Comparison of ENCODE assay signal across 23 cellular contexts in genomic region chr1:198925575-198925974, GRCh38.
DNase-seq lines count a peak whose midpoint lies in the region; ATAC-seq, FAIRE-seq and TF ChIP-seq lines count a peak whose summit lies in the region.
"Had no signal": no experiment of that assay in that cellular context is flagged by ENCODE, and none has a peak within 500 bp of the region (broad histone marks: within the 10 kb centered on the region; RNA-seq: fewer than 3 reads in every experiment).

No MANE protein-coding gene starts in this region.

- peak overlapping the region; percentile 24 to 47 for H3K4me3 Mint-ChIP-seq in stimulated activated naive CD8-positive, alpha-beta T cell treated with anti-CD3 and anti-CD28 coated beads, Interleukin-15, amount 100 ng/mL, for 72 hours
- H3K4me3 Mint-ChIP-seq: central memory CD8-positive, alpha-beta T cell; nephron had no signal

- intact Hi-C loops in GM12878 (cut with micrococcal nuclease; ENCODE audit: unreplicated experiment) = no loop called here
- intact Hi-C loops in upper lobe of right lung (cut with DNase I) = no loop called here

- no peak for TF ChIP-seq EP300 in GM12878 (IDR thresholded peaks at IDR 0.05; ENCODE audit: borderline replicate concordance in 1 of 2, control insufficient read depth in 1 of 2, low read depth in 2 of 2, low read length in 2 of 2)

- peaks cover 38% of the 10 kb centered on the region for H3K79me2 ChIP-seq in GM12878 (ENCODE audit: control insufficient read depth, insufficient read depth, low read length)

- H3K9me3 Mint-ChIP-seq in stimulated activated naive CD8-positive, alpha-beta T cell treated with anti-CD3 and anti-CD28 coated beads, Interleukin-15, amount 100 ng/mL, for 72 hours = no peaks in the 10 kb centered on the region
- H3K9me3 Mint-ChIP-seq: central memory CD8-positive, alpha-beta T cell; nephron had no signal

- no peak for TF ChIP-seq CTCF in GM12878 (IDR thresholded peaks at IDR 0.05 in 2 of 3, conservative IDR thresholded peaks at IDR 0.05 in 1 of 3; ENCODE audit: control insufficient read depth in 2 of 3, extremely low read depth in 1 of 3, insufficient read depth in 1 of 3, low read depth in 3 of 3, low read length in 3 of 3)
- no peak for TF ChIP-seq CTCF in upper lobe of right lung (IDR thresholded peaks at IDR 0.05)

- H3K9ac ChIP-seq in GM12878 (ENCODE audit: control insufficient read depth, insufficient read depth, low read length) = no peak overlapping the region

- no peak for DNase-seq in stimulated activated naive CD8-positive, alpha-beta T cell treated with anti-CD3 and anti-CD28 coated beads, Interleukin-15, amount 100 ng/mL, for 72 hours
- no peak for DNase-seq in stimulated activated naive CD8-positive, alpha-beta T cell treated with anti-CD3 and anti-CD28 coated beads, Interleukin-15, Interleukin-2, amounts not matched to agents 100 U/mL and 50 U/mL, for 24 hours
- DNase-seq in GM12878 (ENCODE audit: low read depth, low spot score) (no peak), cortex of kidney (lab: John Stamatoyannopoulos, UW) (no peak), SIG-M5 (lab: John Stamatoyannopoulos, UW) (no peak), upper lobe of right lung (no peak)
- DNase-seq: activated CD4-positive, alpha-beta T cell treated with anti-CD3 and anti-CD28 coated beads, Interleukin-2, amount 50 U/mL, for 4 hours; activated CD8-positive, alpha-beta memory T cell treated with anti-CD3 and anti-CD28 coated beads, Interleukin-2, amount 50 U/mL, for 48 hours; activated effector memory CD4-positive, alpha-beta T cell treated with Interleukin-2 at 50 U/mL for 16 hours; C1 segment of cervical spinal cord; DMS79; esophagus squamous epithelium; Karpas-422; lower lobe of right lung; NCI-H1694; NCI-H510A; OCI-M1; transverse colon had no signal

- peak overlapping the region; percentile 6 for H3K27ac ChIP-seq in KOPT-K1 (ENCODE audit: low read depth, low read length, poor library complexity, severe bottlenecking)
- no peak overlapping the region for H3K27ac ChIP-seq in GM12878 (ENCODE audit: control insufficient read depth, insufficient read depth)
- no peak overlapping the region for H3K27ac ChIP-seq in upper lobe of right lung
- H3K27ac ChIP-seq: esophagus squamous epithelium, lower lobe of right lung, transverse colon had no signal

- CTCF ChIA-PET in GM12878 (lab: Yijun Ruan, JAX) = interaction anchor here (0.6 to 1.1 kb wide), 3 partner anchors 21 to 318 kb away, joined by 3 to 7 read pairs (median 3); no protein-coding TSS in a partner anchor

- no peaks in the 10 kb centered on the region for H4K20me1 ChIP-seq in GM12878 (ENCODE audit: control insufficient read depth, insufficient read depth)

- peak; percentile 49 for ATAC-seq in stimulated activated naive CD8-positive, alpha-beta T cell treated with anti-CD3 and anti-CD28 coated beads, Interleukin-15, amount 100 ng/mL, for 72 hours
- no peak for ATAC-seq in stimulated activated naive CD8-positive, alpha-beta T cell treated with anti-CD3 and anti-CD28 coated beads, Interleukin-15, Interleukin-2, amounts not matched to agents 100 U/mL and 50 U/mL, for 24 hours
- ATAC-seq in GM12878 (peak; percentile 18), upper lobe of right lung (no peak)
- ATAC-seq: HCT116, lower lobe of right lung, SK-N-SH treated with all-trans-retinoic acid at 6 μM for 48 hours had no signal

- H3K9me3 ChIP-seq in KOPT-K1 (ENCODE audit: insufficient read depth, low read length, poor library complexity, severe bottlenecking) (no peaks in the 10 kb centered on the region), GM12878 (replicated peaks; ENCODE audit: control insufficient read depth, insufficient read depth, low read length) (no peaks in the 10 kb centered on the region; the same call in 2 of the 3 replicates), upper lobe of right lung (no peaks in the 10 kb centered on the region)
- H3K9me3 ChIP-seq: esophagus squamous epithelium, lower lobe of right lung, transverse colon had no signal

- H3K4me1 ChIP-seq in GM12878 (ENCODE audit: control insufficient read depth, insufficient read depth, low read length) = peaks cover 12% of the 10 kb centered on the region
- H3K4me1 ChIP-seq in upper lobe of right lung = peaks cover 30% of the 10 kb centered on the region
- H3K4me1 ChIP-seq: esophagus squamous epithelium had no signal

- H3K36me3 ChIP-seq in KOPT-K1 (ENCODE audit: insufficient read depth, low read length) = peaks cover 82% of the 10 kb centered on the region
- H3K36me3 ChIP-seq in GM12878 (ENCODE audit: control insufficient read depth in 2 of 2, insufficient read depth in 2 of 2, low read length in 1 of 2) = no peaks in the 10 kb centered on the region
- H3K36me3 ChIP-seq in upper lobe of right lung = no peaks in the 10 kb centered on the region
- H3K36me3 ChIP-seq: esophagus squamous epithelium, lower lobe of right lung, transverse colon had no signal

- no peak overlapping the region for H3K4me2 ChIP-seq in GM12878 (ENCODE audit: control insufficient read depth, insufficient read depth)

- peaks cover 59% of the 10 kb centered on the region for H3K4me1 Mint-ChIP-seq in stimulated activated naive CD8-positive, alpha-beta T cell treated with anti-CD3 and anti-CD28 coated beads, Interleukin-15, amount 100 ng/mL, for 72 hours

- H3K27me3 Mint-ChIP-seq in stimulated activated naive CD8-positive, alpha-beta T cell treated with anti-CD3 and anti-CD28 coated beads, Interleukin-15, amount 100 ng/mL, for 72 hours = no peaks in the 10 kb centered on the region
- H3K27me3 Mint-ChIP-seq: central memory CD8-positive, alpha-beta T cell had no signal

- BruUV-seq in GM12878 (replicated peaks; lab: Mats Ljungman, UMichigan) = no TSS peak

- TF ChIP-seq RAD21 in GM12878 (IDR thresholded peaks at IDR 0.05; ENCODE audit: insufficient read depth, low read depth, low read length) = no peak

- POLR2A ChIA-PET in GM12878 (lab: Charles Lee) = interaction anchor here (1.0 to 1.4 kb wide), 4 partner anchors 9 to 12 kb away, joined by 4 to 6 read pairs (median 6); no protein-coding TSS in a partner anchor

- TF ChIP-seq POLR2A in GM12878 (IDR thresholded peaks at IDR 0.05; ENCODE audit: low read depth, low read length) = no peak

- H3K4me3 ChIP-seq in GM12878 = no peak overlapping the region
- no peak overlapping the region for H3K4me3 ChIP-seq in upper lobe of right lung
- H3K4me3 ChIP-seq: esophagus squamous epithelium, lower lobe of right lung, transverse colon had no signal

- peak overlapping the region in 1 of 2 donors; percentile 25 for H3K27ac Mint-ChIP-seq in stimulated activated naive CD8-positive, alpha-beta T cell treated with anti-CD3 and anti-CD28 coated beads, Interleukin-15, amount 100 ng/mL, for 72 hours
- H3K27ac Mint-ChIP-seq: nephron had no signal

- in situ Hi-C loops in GM12878 (cut with MboI) = no loop called here

- no peaks in the 10 kb centered on the region for H3K27me3 ChIP-seq in GM12878 (replicated peaks in 1 of 2; ENCODE audit: control insufficient read depth in 2 of 2, insufficient read depth in 2 of 2, low read length in 1 of 2)
- no peaks in the 10 kb centered on the region for H3K27me3 ChIP-seq in upper lobe of right lung
- H3K27me3 ChIP-seq: esophagus squamous epithelium, transverse colon had no signal

- no peak overlapping the region for H2AFZ ChIP-seq in GM12878 (ENCODE audit: control insufficient read depth, low read depth, low read length)

- SMC1A ChIA-PET in GM12878 (lab: Charles Lee; ENCODE audit: uncharacterized antibody, unreplicated experiment) = interaction anchor here (0.9 to 1.7 kb wide), 9 partner anchors 10 to 248 kb away, joined by 3 to 25 read pairs (median 3); no protein-coding TSS in a partner anchor

- FAIRE-seq in GM12878 (lab: Jason Lieb, UNC) = no peak

- RAD21 ChIA-PET in GM12878 (lab: Charles Lee; ENCODE audit: unreplicated experiment) = interaction anchor here (0.8 to 4.3 kb wide), 7 partner anchors 10 to 318 kb away, joined by 3 to 59 read pairs (median 4); no protein-coding TSS in a partner anchor

TF ChIP-seq in GM12878, 131 proteins besides CTCF, POLR2A, EP300 and RAD21 (continues in another document):
- TF ChIP-seq IRF4 (IDR thresholded peaks at IDR 0.05; ENCODE audit: low read depth, low read length) (0 out of 2 replicates have a peak, but pooled peaks have one; percentile 28), RELB (IDR thresholded peaks at IDR 0.05; ENCODE audit: low read depth) (peak; percentile 91), E4F1 (IDR thresholded peaks at IDR 0.05; ENCODE audit: borderline replicate concordance, partially characterized antibody) (no peak), RUNX3 (IDR thresholded peaks at IDR 0.05; ENCODE audit: low read length) (peak; percentile 67; the same call in 1 of the 2 replicates), HDAC2 (IDR thresholded peaks at IDR 0.05) (no peak), YY1 (IDR thresholded peaks at IDR 0.05; ENCODE audit: low read depth, low read length) (0 out of 2 replicates have a peak, but pooled peaks have one; percentile 24), SRF (IDR thresholded peaks at IDR 0.05; ENCODE audit: low read depth in 2 of 2, low read length in 2 of 2) (no peak)

Comparison
In these comparisons a context has a peak if more than half of its experiments do, and no peak if none do; other contexts are left out.
1. ATAC-seq: peak in stimulated activated naive CD8-positive, alpha-beta T cell treated with anti-CD3 and anti-CD28 coated beads, Interleukin-15, amount 100 ng/mL, for 72 hours (single experiment) and GM12878 (single experiment); none in stimulated activated naive CD8-positive, alpha-beta T cell treated with anti-CD3 and anti-CD28 coated beads, Interleukin-15, Interleukin-2, amounts not matched to agents 100 U/mL and 50 U/mL, for 24 hours (single experiment) and upper lobe of right lung (single experiment).